ENCODE assay signal across 18 cellular contexts in the genomic region with DNA sequence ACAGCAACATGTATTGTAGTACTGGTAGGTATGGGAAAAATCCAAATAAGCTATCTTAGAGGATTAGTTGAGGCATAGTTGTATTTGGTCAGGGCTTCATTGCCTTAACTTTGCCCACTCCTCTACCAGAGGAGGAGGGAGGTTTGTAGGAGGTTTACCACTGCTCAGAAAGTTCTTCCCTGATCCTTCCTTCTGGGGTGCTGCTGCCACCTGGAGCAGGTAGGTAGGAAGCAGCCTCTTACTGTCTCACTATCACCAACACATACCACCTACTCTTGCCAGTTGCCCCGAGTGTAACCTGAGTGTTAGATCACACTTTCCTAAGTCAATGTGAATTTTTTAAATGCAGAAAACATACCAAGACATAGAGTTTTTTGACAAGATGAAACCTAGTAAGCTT. TPM values are rescaled to one million over a fixed set of nuclear protein-coding genes. Genes with fewer than 3 reads are reported as not detected.
DNase-seq lines count a peak whose midpoint lies in the region; ATAC-seq, FAIRE-seq and TF ChIP-seq lines count a peak whose summit lies in the region.
"Had no signal": no experiment of that assay in that cellular context is flagged by ENCODE, and none has a peak within 500 bp of the region (broad histone marks: within the 10 kb centered on the region; RNA-seq: fewer than 3 reads in every experiment).

No MANE protein-coding gene starts in this region.

- H3K27me3 Mint-ChIP-seq in stimulated activated naive CD8-positive, alpha-beta T cell treated with anti-CD3 and anti-CD28 coated beads, Interleukin-15, amount 100 ng/mL, for 72 hours: no peaks in the 10 kb centered on the region

- peak; percentile 41 for TF ChIP-seq CTCF in C4-2B (conservative IDR thresholded peaks at IDR 0.05)
- peak; percentile 26; the same call in 1 of the 3 replicates for TF ChIP-seq CTCF in GM12872 (IDR thresholded peaks at IDR 0.05; ENCODE audit: insufficient read depth, low read depth, low read length)
- peak; percentile 38 for TF ChIP-seq CTCF in Panc1 (IDR thresholded peaks at IDR 0.05)

- H3K9me3 ChIP-seq in Panc1 (ENCODE audit: control insufficient read depth, insufficient read depth, low read depth, low read length): no peaks in the 10 kb centered on the region
- H3K9me3 ChIP-seq: BE2C, heart left ventricle, psoas muscle had no signal

- FAIRE-seq in H54 (lab: Jason Lieb, UNC): no peak

- no peak for TF ChIP-seq POLR2A in H54 (IDR thresholded peaks at IDR 0.05; ENCODE audit: low read depth, low read length)

- no TSS peak for BruUV-seq in Panc1 (replicated peaks; lab: Mats Ljungman, UMichigan)

- DNase-seq in Panc1 (ENCODE audit: low read depth, low spot score): no peak
- DNase-seq in iPS-NIHi11 (ENCODE audit: low spot score): peak; percentile 38
- no peak for DNase-seq in middle frontal gyrus (ENCODE audit: extremely low spot score, low spot score)
- no peak for DNase-seq in stimulated activated naive CD8-positive, alpha-beta T cell treated with anti-CD3 and anti-CD28 coated beads, Interleukin-15, amount 100 ng/mL, for 72 hours
- no peak for DNase-seq in H54 (ENCODE audit: insufficient read length, low spot score)
- DNase-seq in SIG-M5 (lab: John Stamatoyannopoulos, UW): no peak
- DNase-seq: activated T-cell treated with anti-CD3 and anti-CD28 coated beads for 4 hours; aorta; BE2C; effector memory CD4-positive, alpha-beta T cell; heart left ventricle; mesenchymal stem cell; NCI-H1930; psoas muscle; stimulated activated CD4-positive, alpha-beta T cell treated with anti-CD3 and anti-CD28 coated beads, Interleukin-2, amount 100 ng/mL, for 24 hours; stimulated activated naive B cell treated with anti-CD40 and anti-IgM and Interleukin-4, amounts not matched to agents 10 μg/mL and 1 μg/mL and 100 μg/mL, for 72 hours had no signal

- H3K4me3 Mint-ChIP-seq in stimulated activated naive CD8-positive, alpha-beta T cell treated with anti-CD3 and anti-CD28 coated beads, Interleukin-15, amount 100 ng/mL, for 72 hours: no peak overlapping the region
- H3K4me3 Mint-ChIP-seq: stimulated activated naive B cell treated with anti-CD40 and anti-IgM and Interleukin-4, amounts not matched to agents 10 μg/mL and 1 μg/mL and 100 μg/mL, for 72 hours had no signal

- no peak for ATAC-seq in Panc1
- ATAC-seq in stimulated activated naive CD8-positive, alpha-beta T cell treated with anti-CD3 and anti-CD28 coated beads, Interleukin-15, amount 100 ng/mL, for 72 hours: no peak
- ATAC-seq: heart left ventricle; psoas muscle; stimulated activated naive B cell treated with anti-CD40 and anti-IgM and Interleukin-4, amounts not matched to agents 10 μg/mL and 1 μg/mL and 100 μg/mL, for 72 hours had no signal

- no peaks in the 10 kb centered on the region for H3K27me3 ChIP-seq in Panc1 (ENCODE audit: control insufficient read depth, insufficient read depth, low read length)
- H3K27me3 ChIP-seq: BE2C, heart left ventricle had no signal

- H3K4me3 ChIP-seq in Panc1 (ENCODE audit: low read depth in 2 of 2, low read length in 2 of 2): no peak overlapping the region
- H3K4me3 ChIP-seq: heart left ventricle, psoas muscle had no signal

- H3K27ac Mint-ChIP-seq in stimulated activated naive CD8-positive, alpha-beta T cell treated with anti-CD3 and anti-CD28 coated beads, Interleukin-15, amount 100 ng/mL, for 72 hours: no peak overlapping the region
- H3K27ac Mint-ChIP-seq: stimulated activated naive B cell treated with anti-CD40 and anti-IgM and Interleukin-4, amounts not matched to agents 10 μg/mL and 1 μg/mL and 100 μg/mL, for 72 hours had no signal

- in situ Hi-C loops in Panc1 (cut with HindIII; ENCODE audit: low pct_unique_long_range_greater_than_20kb, low sequenced_read_pairs): no loop called here

- CTCF ChIA-PET in Panc1 (lab: Charles Lee): no interaction called here

- POLR2A ChIA-PET in Panc1 (lab: Charles Lee): no interaction called here

- intact Hi-C loops in Panc1 (cut with micrococcal nuclease; ENCODE audit: unreplicated experiment): no loop called here

- H3K36me3 ChIP-seq in Panc1 (ENCODE audit: control insufficient read depth, insufficient read depth, low read length): no peaks in the 10 kb centered on the region
- H3K36me3 ChIP-seq: BE2C, heart left ventricle had no signal

- H3K27ac ChIP-seq in C4-2B: no peak overlapping the region
- no peak overlapping the region for H3K27ac ChIP-seq in Panc1 (ENCODE audit: low read length)
- H3K27ac ChIP-seq: heart left ventricle, psoas muscle had no signal

- H3K4me1 ChIP-seq in Panc1 (ENCODE audit: control insufficient read depth, insufficient read depth, low read length): no peaks in the 10 kb centered on the region
- H3K4me1 ChIP-seq: BE2C, heart left ventricle, psoas muscle had no signal

- H3K4me1 Mint-ChIP-seq in stimulated activated naive CD8-positive, alpha-beta T cell treated with anti-CD3 and anti-CD28 coated beads, Interleukin-15, amount 100 ng/mL, for 72 hours: no peaks in the 10 kb centered on the region
- H3K4me1 Mint-ChIP-seq: stimulated activated naive B cell treated with anti-CD40 and anti-IgM and Interleukin-4, amounts not matched to agents 10 μg/mL and 1 μg/mL and 100 μg/mL, for 72 hours had no signal

- peaks cover 0 to under 1% of the 10 kb centered on the region in 2 donors for H3K9me3 Mint-ChIP-seq in stimulated activated naive CD8-positive, alpha-beta T cell treated with anti-CD3 and anti-CD28 coated beads, Interleukin-15, amount 100 ng/mL, for 72 hours

RNA-seq across cellular contexts. Expression of a gene that starts 24.1 kb away (rescaled TPM):
- 7.9 TPM for total RNA-seq in Panc1 (2021; ENCODE audit: unreplicated experiment)
- 6.9 TPM for polyA plus RNA-seq in Panc1 (2012; ENCODE audit: insufficient read length)
